ENCODE assay signal across 18 cellular contexts in the genomic region with DNA sequence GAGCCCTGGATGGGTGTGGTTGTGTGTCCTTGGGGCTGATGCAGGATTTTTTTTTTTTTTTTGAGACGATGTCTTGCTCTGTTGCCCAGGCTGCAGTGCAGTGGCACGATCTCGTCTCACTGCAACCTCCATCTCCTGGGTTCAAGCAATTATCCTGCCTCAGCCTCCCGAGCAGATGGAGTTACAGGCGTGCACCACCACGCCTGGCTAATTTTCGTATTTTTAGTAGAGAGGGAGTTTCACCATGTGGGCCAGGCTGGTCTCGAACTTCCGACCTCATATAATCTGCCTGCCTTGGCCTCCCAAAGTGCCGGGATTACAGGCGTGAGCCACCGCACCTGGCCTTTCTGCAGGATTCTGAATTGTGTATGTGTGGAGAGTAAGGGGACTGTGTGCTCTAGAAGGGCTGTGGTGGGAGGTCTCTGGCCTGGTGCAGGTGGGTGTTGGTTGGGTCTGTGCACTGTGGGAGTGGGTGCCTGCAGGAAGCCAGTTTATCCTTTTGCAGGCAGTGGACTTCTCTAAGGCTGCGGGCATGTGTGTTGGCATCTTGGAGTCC. TPM values are rescaled to one million over a fixed set of nuclear protein-coding genes. Genes with fewer than 3 reads are reported as not detected.
DNase-seq lines count a peak whose midpoint lies in the region; ATAC-seq and TF ChIP-seq lines count a peak whose summit lies in the region.
"Had no signal": no experiment of that assay in that cellular context is flagged by ENCODE, and none has a peak within 500 bp of the region (broad histone marks: within the 10 kb centered on the region; RNA-seq: fewer than 3 reads in every experiment).

No MANE protein-coding gene starts in this region.

- TF ChIP-seq EP300 in esophagus muscularis mucosa (IDR thresholded peaks at IDR 0.05): no peak

- CTCF ChIA-PET in IMR-90 (lab: Yijun Ruan, JAX): interaction anchor here (1.0 kb wide), 1 partner anchor 24 kb away, joined by 3 read pairs; no protein-coding TSS in a partner anchor

- H3K4me2 ChIP-seq in IMR-90 (ENCODE audit: low read depth, low read length) (no peak overlapping the region), neural progenitor cell (no peak overlapping the region)

- intact Hi-C loops in IMR-90 (cut with micrococcal nuclease) (no loop called here), esophagus muscularis mucosa (cut with DNase I) (no loop called here)

- peaks cover 0 to 7% of the 10 kb centered on the region in 2 experiments; a peak in 1 of 4 replicates for H3K79me1 ChIP-seq in IMR-90 (ENCODE audit: low read depth in 1 of 2, low read length in 2 of 2)

- no peak for TF ChIP-seq RAD21 in IMR-90 (IDR thresholded peaks at IDR 0.05; ENCODE audit: low read length)

- H3K27me3 ChIP-seq in IMR-90 (ENCODE audit: control insufficient read depth, insufficient read depth, low read length) (no peaks in the 10 kb centered on the region), esophagus muscularis mucosa (no peaks in the 10 kb centered on the region), neural progenitor cell (peaks cover 1% of the 10 kb centered on the region)
- H3K27me3 ChIP-seq: BE2C, spleen had no signal

- peak overlapping the region; percentile 74; the same call in 2 of the 3 replicates for H2BK15ac ChIP-seq in IMR-90 (ENCODE audit: low read depth, low read length)

- H3K36me3 ChIP-seq in IMR-90 (ENCODE audit: control insufficient read depth, insufficient read depth, low read length) (no peaks in the 10 kb centered on the region), esophagus muscularis mucosa (no peaks in the 10 kb centered on the region), neural progenitor cell (no peaks in the 10 kb centered on the region)
- H3K36me3 ChIP-seq: BE2C, spleen had no signal

- in situ Hi-C loops in IMR-90 (cut with MboI; ENCODE audit: low sequenced_read_pairs): no loop called here

- H3K4me1 ChIP-seq in IMR-90 (ENCODE audit: control insufficient read depth, insufficient read depth, low read length) (peaks cover 14% of the 10 kb centered on the region), esophagus muscularis mucosa (peaks cover 18 to 35% (median 30%) of the 10 kb centered on the region in 4 donors), neural progenitor cell (peaks cover 15% of the 10 kb centered on the region)

- H4K91ac ChIP-seq in IMR-90 (ENCODE audit: insufficient read depth, low read depth, low read length): peak overlapping the region; percentile 86

- no TSS peak for BruUV-seq in IMR-90 (replicated peaks; lab: Mats Ljungman, UMichigan)

- WGBS in IMR-90 (ENCODE audit: extremely low coverage in 2 of 2, insufficient read length in 1 of 2), 2 experiments: 100% methylated on average over 1 of the region's 13 CpGs; no CpG with 5 or more reads in 1 of the 2 experiments
- 94% methylated on average over 13 of the region's 13 CpGs for WGBS in esophagus muscularis mucosa

- TF ChIP-seq CTCF in 22Rv1 (IDR thresholded peaks at IDR 0.05) (no peak), IMR-90 (conservative IDR thresholded peaks at IDR 0.05; ENCODE audit: low read depth, low read length) (no peak), esophagus muscularis mucosa (IDR thresholded peaks at IDR 0.05) (no peak), neural progenitor cell (IDR thresholded peaks at IDR 0.05) (no peak)

- peak overlapping the region; percentile 78 for H3K27ac Mint-ChIP-seq in neural progenitor cell
- H3K27ac Mint-ChIP-seq: activated T-helper 1 cell treated with anti-CD3 and anti-CD28 coated beads, Interleukin-12 subunit alpha, Interleukin-12 subunit beta, Interleukin-2, Interleukin-4 antibody, amounts not matched to agents 30 ng/mL and 10 ng/mL and 1 ng/mL, durations not matched to agents 14 hours and 24 hours and 36 hours had no signal

- no peak for ATAC-seq in IMR-90 (ENCODE audit: low read depth)
- no peak for ATAC-seq in HG03442 (IDR thresholded peaks at IDR 0.05; ENCODE audit: unreplicated experiment)
- ATAC-seq in GM18858 (IDR thresholded peaks at IDR 0.05; ENCODE audit: unreplicated experiment): no peak
- no peak for ATAC-seq in HG03378 (IDR thresholded peaks at IDR 0.05; ENCODE audit: unreplicated experiment)

- dilution Hi-C loops in IMR-90 (cut with HindIII; ENCODE audit: low sequenced_read_pairs, unreplicated experiment): no loop called here

- H3K79me2 ChIP-seq in neural progenitor cell (ENCODE audit: low read depth): no peaks in the 10 kb centered on the region

- H2BK20ac ChIP-seq in IMR-90 (ENCODE audit: low read depth, low read length): peak overlapping the region; percentile 72

- no peaks in the 10 kb centered on the region for H3K9me3 Mint-ChIP-seq in neural progenitor cell
- H3K9me3 Mint-ChIP-seq: activated T-helper 1 cell treated with anti-CD3 and anti-CD28 coated beads, Interleukin-12 subunit alpha, Interleukin-12 subunit beta, Interleukin-2, Interleukin-4 antibody, amounts not matched to agents 30 ng/mL and 10 ng/mL and 1 ng/mL, durations not matched to agents 14 hours and 24 hours and 36 hours had no signal

- H3K9ac ChIP-seq in IMR-90 (ENCODE audit: low read depth, low read length) (no peak overlapping the region), neural progenitor cell (no peak overlapping the region)

- H2BK120ac ChIP-seq in IMR-90 (ENCODE audit: low read depth, low read length): peak overlapping the region; percentile 93

- no peak overlapping the region for H3K18ac ChIP-seq in IMR-90 (ENCODE audit: low read depth, low read length)

- H2AFZ ChIP-seq in IMR-90 (replicated peaks; ENCODE audit: low read length, poor library complexity) (peak overlapping the region; percentile 4), neural progenitor cell (replicated peaks) (no peak overlapping the region)

- H2AK5ac ChIP-seq in IMR-90 (ENCODE audit: low read depth, low read length): peak overlapping the region; percentile 86; the same call in 1 of the 2 replicates

- DNase-seq in IMR-90 (no peak), esophagus muscularis mucosa (ENCODE audit: extremely low spot score) (no peak), neural progenitor cell (ENCODE audit: low spot score) (no peak), AG08396 (ENCODE audit: low spot score) (no peak)
- DNase-seq: BE2C, foreskin melanocyte, NCI-H1048, NCI-H345, spleen had no signal

- H4K8ac ChIP-seq in IMR-90 (ENCODE audit: low read depth in 2 of 2, low read length in 2 of 2): peak overlapping the region in 1 of 2 experiments; percentile 71; a peak in 2 of 4 replicates

- peak overlapping the region; percentile 100 for H3K27ac ChIP-seq in 22Rv1
- H3K27ac ChIP-seq in IMR-90 (ENCODE audit: insufficient read depth, low read length): peak overlapping the region; percentile 25
- peak overlapping the region; percentile 45 to 81 (median 77) for H3K27ac ChIP-seq in esophagus muscularis mucosa (replicated peaks in 1 of 4)
- no peak overlapping the region for H3K27ac ChIP-seq in neural progenitor cell

- peak overlapping the region; percentile 87 for H2BK5ac ChIP-seq in IMR-90 (ENCODE audit: low read depth, low read length, poor library complexity, severe bottlenecking)

- no peak for TF ChIP-seq POLR2A in IMR-90 (IDR thresholded peaks at IDR 0.05; ENCODE audit: low read depth, low read length)
- no peak for TF ChIP-seq POLR2A in esophagus muscularis mucosa (IDR thresholded peaks at IDR 0.05; ENCODE audit: low read depth)

- no peak overlapping the region for H3K23ac ChIP-seq in IMR-90 (ENCODE audit: low read depth, low read length)

- POLR2A ChIA-PET in IMR-90 (lab: Charles Lee; ENCODE audit: unreplicated experiment): no interaction called here

- peaks cover 25% of the 10 kb centered on the region for H3F3A ChIP-seq in neural progenitor cell (ENCODE audit: low read depth)

- H3K14ac ChIP-seq in IMR-90 (replicated peaks; ENCODE audit: low read depth, low read length): no peak overlapping the region; the same call in 1 of the 2 replicates

- peaks cover 7% of the 10 kb centered on the region for H3K9me1 ChIP-seq in IMR-90 (ENCODE audit: insufficient read depth, low read length)

- no peaks in the 10 kb centered on the region for H4K20me1 ChIP-seq in IMR-90 (ENCODE audit: insufficient read depth, low read length)
- no peaks in the 10 kb centered on the region for H4K20me1 ChIP-seq in neural progenitor cell (ENCODE audit: low read depth)

- H3K56ac ChIP-seq in IMR-90 (ENCODE audit: extremely low read depth, insufficient read depth, low read length): no peak overlapping the region

- peak overlapping the region; percentile 92 for H2AK9ac ChIP-seq in IMR-90 (replicated peaks; ENCODE audit: low read depth, low read length, poor library complexity)

- H3K9me3 ChIP-seq in IMR-90 (ENCODE audit: control insufficient read depth, insufficient read depth, low read length) (no peaks in the 10 kb centered on the region), esophagus muscularis mucosa (no peaks in the 10 kb centered on the region), neural progenitor cell (ENCODE audit: low read depth) (no peaks in the 10 kb centered on the region)
- H3K9me3 ChIP-seq: BE2C, spleen had no signal

- H3K4me3 ChIP-seq in IMR-90 (ENCODE audit: insufficient read depth, low read depth, low read length): no peak overlapping the region
- no peak overlapping the region for H3K4me3 ChIP-seq in esophagus muscularis mucosa
- H3K4me3 ChIP-seq in neural progenitor cell: no peak overlapping the region
- H3K4me3 ChIP-seq: spleen had no signal

- H3K4me3 Mint-ChIP-seq in neural progenitor cell: peak overlapping the region; percentile 2
- H3K4me3 Mint-ChIP-seq: activated T-helper 1 cell treated with anti-CD3 and anti-CD28 coated beads, Interleukin-12 subunit alpha, Interleukin-12 subunit beta, Interleukin-2, Interleukin-4 antibody, amounts not matched to agents 30 ng/mL and 10 ng/mL and 1 ng/mL, durations not matched to agents 14 hours and 24 hours and 36 hours had no signal

- H3K4me1 Mint-ChIP-seq in neural progenitor cell: peaks cover 48% of the 10 kb centered on the region

- H4K5ac ChIP-seq in IMR-90 (ENCODE audit: low read depth, low read length): no peak overlapping the region

- no peaks in the 10 kb centered on the region for H3K36me3 Mint-ChIP-seq in neural progenitor cell

- H3K4ac ChIP-seq in IMR-90 (ENCODE audit: low read depth, low read length): peak overlapping the region; percentile 89

- peaks cover 8% of the 10 kb centered on the region for H3K27me3 Mint-ChIP-seq in neural progenitor cell (ENCODE audit: insufficient read depth, low read depth)

TF ChIP-seq in IMR-90, 13 proteins besides CTCF, POLR2A, EP300 and RAD21 (continues in another document):
- TF ChIP-seq SMC3 (IDR thresholded peaks at IDR 0.05; ENCODE audit: low read depth, low read length): no peak

RNA-seq across cellular contexts. Expression of gene ID1, which starts 11.0 kb away (rescaled TPM):
- total RNA-seq in IMR-90 (2012; rRNA removed) (174 and 186 TPM in 2 replicates), esophagus muscularis mucosa (100 to 1,000 TPM; 199 to 744 (median 532) TPM), neural progenitor cell (ENCODE audit: low replicate concordance) (80.8 and 133 TPM in 2 replicates)
- 148 and 156 TPM in 2 replicates for polyA plus RNA-seq in IMR-90 (2012; rRNA removed)
- polyA plus RNA-seq in IMR-90 (2012; cell fraction: cytosol; rRNA removed): 283 and 402 TPM in 2 replicates
- 740 and 930 TPM in 2 replicates for polyA plus RNA-seq in IMR-90 (2012; cell fraction: nucleus; rRNA removed; ENCODE audit: low replicate concordance)

RNA-seq across cellular contexts. Expression of gene COX4I2, which starts 43.6 kb away (rescaled TPM):
- total RNA-seq in IMR-90 (2012; rRNA removed) (not detected in 2 replicates), esophagus muscularis mucosa (10 to 100 TPM in 1 of 4 donors, 1 to 10 TPM in 3; 2.1 to 14.2 (median 7.1) TPM), neural progenitor cell (ENCODE audit: low replicate concordance) (not detected in 2 replicates)
- not detected in 2 replicates for polyA plus RNA-seq in IMR-90 (2012; rRNA removed)
- polyA plus RNA-seq in IMR-90 (2012; cell fraction: cytosol; rRNA removed): not detected in 2 replicates
- not detected in 2 replicates for polyA plus RNA-seq in IMR-90 (2012; cell fraction: nucleus; rRNA removed; ENCODE audit: low replicate concordance)
- total RNA-seq: activated T-helper 1 cell treated with anti-CD3 and anti-CD28 coated beads, Interleukin-12 subunit alpha, Interleukin-12 subunit beta, Interleukin-2, Interleukin-4 antibody, amounts not matched to agents 30 ng/mL and 10 ng/mL and 1 ng/mL, durations not matched to agents 14 hours and 24 hours and 36 hours; dermis microvascular lymphatic vessel endothelial cell; T-helper 2 cell treated with Interferon-gamma antibody and Interleukin-4, amounts not matched to agents 100 ng/mL and 5 ng/mL, for 36 hours; temporal lobe had no signal
- polyA plus RNA-seq: neural cell had no signal
